15 cellular contexts compared by ENCODE assay signal in genomic region chr2:11319939-11320338, GRCh38. TPM values are rescaled to one million over a fixed set of nuclear protein-coding genes. Genes with fewer than 3 reads are reported as not detected.
DNase-seq lines count a peak whose midpoint lies in the region; TF ChIP-seq lines count a peak whose summit lies in the region.
"Had no signal": no experiment of that assay in that cellular context is flagged by ENCODE, and none has a peak within 500 bp of the region (broad histone marks: within the 10 kb centered on the region; RNA-seq: fewer than 3 reads in every experiment).

No MANE protein-coding gene starts in this region.

- TF ChIP-seq POLR2A in tibial nerve (IDR thresholded peaks at IDR 0.05) = no peak

- H3K27me3 ChIP-seq in AG04450 (ENCODE audit: control insufficient read depth, insufficient read depth, low read length) = no peaks in the 10 kb centered on the region
- H3K27me3 ChIP-seq in tibial nerve = no peaks in the 10 kb centered on the region
- H3K27me3 ChIP-seq: BE2C, Peyer's patch had no signal

- H3K9me3 ChIP-seq in AG04450 (ENCODE audit: control insufficient read depth, insufficient read depth, low read length) (no peaks in the 10 kb centered on the region), tibial nerve (no peaks in the 10 kb centered on the region)
- H3K9me3 ChIP-seq: BE2C, Peyer's patch had no signal

- CTCF ChIA-PET in AG04450 (lab: Charles Lee) = interaction anchor here (1.2 to 1.3 kb wide), 2 partner anchors 17 to 187 kb away, joined by 4 to 5 read pairs; a partner anchor contains a TSS

- POLR2A ChIA-PET in AG04450 (lab: Yijun Ruan, JAX) = interaction anchor here (0.9 to 1.3 kb wide), 3 partner anchors 14 to 54 kb away, joined by 3 to 5 read pairs (median 3); no protein-coding TSS in a partner anchor

- intact Hi-C loops in posterior cingulate gyrus (cut with DNase I) = no loop called here

- no peaks in the 10 kb centered on the region for H3K36me3 ChIP-seq in tibial nerve
- H3K36me3 ChIP-seq: BE2C, Peyer's patch had no signal

- no peak for TF ChIP-seq EP300 in tibial nerve (IDR thresholded peaks at IDR 0.05)

- H3K4me3 ChIP-seq in AG04450 (ENCODE audit: low read depth, low read length) (no peak overlapping the region), HFF-Myc (replicated peaks; ENCODE audit: low read depth, low read length) (no peak overlapping the region), choroid plexus epithelial cell (ENCODE audit: low read depth, low read length) (no peak overlapping the region), tibial nerve (no peak overlapping the region)
- H3K4me3 ChIP-seq: Peyer's patch had no signal

- DNase-seq in AG04450 (ENCODE audit: low read depth, low spot score) = no peak
- DNase-seq in HFF-Myc (ENCODE audit: extremely low read depth, low read depth) = peak; percentile 51
- DNase-seq in choroid plexus epithelial cell (ENCODE audit: low read depth) = peak; percentile 40
- DNase-seq in iPS-NIHi11 (ENCODE audit: low spot score) = peak; percentile 21
- DNase-seq in CD1c-positive myeloid dendritic cell (ENCODE audit: extremely low spot score) = no peak
- no peak for DNase-seq in posterior cingulate gyrus
- DNase-seq in tibial nerve (ENCODE audit: low spot score in 2 of 2) = no peak
- DNase-seq: ACHN; BE2C; CD8-positive, alpha-beta T cell; H7; NCI-H1930; NCI-H524; Peyer's patch; SHP77 had no signal

- peaks cover 0 to 46% (median 2%) of the 10 kb centered on the region in 4 donors for H3K4me1 ChIP-seq in tibial nerve
- H3K4me1 ChIP-seq: BE2C, Peyer's patch had no signal

- peak overlapping the region; percentile 55 for H3K27ac ChIP-seq in AG04450 (ENCODE audit: low read depth, low read length)
- no peak overlapping the region for H3K27ac ChIP-seq in tibial nerve
- H3K27ac ChIP-seq: Peyer's patch had no signal

- TF ChIP-seq CTCF in AG04450 (IDR thresholded peaks at IDR 0.05; ENCODE audit: low read depth, low read length) (no peak), HFF-Myc (IDR thresholded peaks at IDR 0.05; ENCODE audit: low read depth, low read length, missing control alignments) (no peak), choroid plexus epithelial cell (conservative IDR thresholded peaks at IDR 0.05; ENCODE audit: low read depth, low read length) (no peak), tibial nerve (IDR thresholded peaks at IDR 0.05) (no peak)

RNA-seq across cellular contexts. Expression of gene ROCK2, which starts 24.5 kb away (rescaled TPM):
- 21.9 and 28.2 TPM in 2 replicates for polyA plus RNA-seq in AG04450 (2011; rRNA removed)
- polyA minus RNA-seq in AG04450 (2011; rRNA and poly(A)+ RNA removed) = 26.6 and 62.8 TPM in 2 replicates
- 10 to 100 TPM; 56.4 to 81.6 (median 60.7) TPM for total RNA-seq in tibial nerve

Comparison
In these comparisons a context has a peak if more than half of its experiments do, and no peak if none do; other contexts are left out.
1. DNase-seq: peak in HFF-Myc (single experiment), choroid plexus epithelial cell (single experiment) and iPS-NIHi11 (single experiment); none in AG04450 (single experiment), CD1c-positive myeloid dendritic cell (single experiment), posterior cingulate gyrus (0 of 10) and tibial nerve (0 of 2).